In the genomic region with DNA sequence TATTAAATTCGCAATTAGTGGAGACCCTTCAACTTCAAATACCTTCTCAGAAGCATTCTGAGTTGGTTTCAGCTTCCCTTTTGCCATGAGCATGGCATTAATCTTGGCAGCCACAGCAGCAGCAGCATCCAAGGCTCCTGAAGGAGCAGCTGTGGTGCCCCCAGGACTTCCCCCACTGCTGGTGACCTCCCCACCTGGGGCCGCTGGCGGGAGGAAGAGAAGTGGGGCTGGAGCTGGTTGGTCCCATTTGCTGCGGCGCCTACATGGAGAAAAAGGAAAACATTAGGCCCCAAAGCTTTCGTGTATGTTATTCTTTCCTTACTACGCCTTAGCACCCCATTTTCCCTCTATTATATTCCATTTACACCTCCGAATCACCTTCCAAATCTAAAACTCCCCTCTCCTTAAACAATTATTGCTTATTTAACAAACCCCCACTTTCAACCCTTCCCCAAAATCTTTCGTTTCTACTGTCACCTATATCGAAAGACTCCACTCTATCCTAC, we compare ENCODE assay signal across 2 cellular contexts.
TF ChIP-seq lines count a peak whose summit lies in the region.

No MANE protein-coding gene starts in this region.

TF ChIP-seq in IMR-90, 13 proteins besides CTCF, POLR2A, EP300 and RAD21 (continued from another document):
- TF ChIP-seq SMC3 (IDR thresholded peaks at IDR 0.05; ENCODE audit: low read depth, low read length) (no peak), RFX5 (IDR thresholded peaks at IDR 0.05; ENCODE audit: low read depth, low read length) (no peak), MAFK (IDR thresholded peaks at IDR 0.05; ENCODE audit: low read depth, low read length) (no peak)

TF ChIP-seq in neural cell, 6 proteins besides CTCF, POLR2A, EP300 and RAD21:
- TF ChIP-seq, protein P1, sequence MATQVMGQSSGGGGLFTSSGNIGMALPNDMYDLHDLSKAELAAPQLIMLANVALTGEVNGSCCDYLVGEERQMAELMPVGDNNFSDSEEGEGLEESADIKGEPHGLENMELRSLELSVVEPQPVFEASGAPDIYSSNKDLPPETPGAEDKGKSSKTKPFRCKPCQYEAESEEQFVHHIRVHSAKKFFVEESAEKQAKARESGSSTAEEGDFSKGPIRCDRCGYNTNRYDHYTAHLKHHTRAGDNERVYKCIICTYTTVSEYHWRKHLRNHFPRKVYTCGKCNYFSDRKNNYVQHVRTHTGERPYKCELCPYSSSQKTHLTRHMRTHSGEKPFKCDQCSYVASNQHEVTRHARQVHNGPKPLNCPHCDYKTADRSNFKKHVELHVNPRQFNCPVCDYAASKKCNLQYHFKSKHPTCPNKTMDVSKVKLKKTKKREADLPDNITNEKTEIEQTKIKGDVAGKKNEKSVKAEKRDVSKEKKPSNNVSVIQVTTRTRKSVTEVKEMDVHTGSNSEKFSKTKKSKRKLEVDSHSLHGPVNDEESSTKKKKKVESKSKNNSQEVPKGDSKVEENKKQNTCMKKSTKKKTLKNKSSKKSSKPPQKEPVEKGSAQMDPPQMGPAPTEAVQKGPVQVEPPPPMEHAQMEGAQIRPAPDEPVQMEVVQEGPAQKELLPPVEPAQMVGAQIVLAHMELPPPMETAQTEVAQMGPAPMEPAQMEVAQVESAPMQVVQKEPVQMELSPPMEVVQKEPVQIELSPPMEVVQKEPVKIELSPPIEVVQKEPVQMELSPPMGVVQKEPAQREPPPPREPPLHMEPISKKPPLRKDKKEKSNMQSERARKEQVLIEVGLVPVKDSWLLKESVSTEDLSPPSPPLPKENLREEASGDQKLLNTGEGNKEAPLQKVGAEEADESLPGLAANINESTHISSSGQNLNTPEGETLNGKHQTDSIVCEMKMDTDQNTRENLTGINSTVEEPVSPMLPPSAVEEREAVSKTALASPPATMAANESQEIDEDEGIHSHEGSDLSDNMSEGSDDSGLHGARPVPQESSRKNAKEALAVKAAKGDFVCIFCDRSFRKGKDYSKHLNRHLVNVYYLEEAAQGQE (IDR thresholded peaks at IDR 0.05; ENCODE audit: borderline replicate concordance): no peak
- TF ChIP-seq MXI1 (conservative IDR thresholded peaks at IDR 0.05; ENCODE audit: poor library complexity, severe bottlenecking) (no peak), TAF1 (IDR thresholded peaks at IDR 0.05; ENCODE audit: low read depth) (no peak), POLR2AphosphoS5 (IDR thresholded peaks at IDR 0.05) (no peak), EZH2 (IDR thresholded peaks at IDR 0.05; ENCODE audit: borderline replicate concordance, insufficient read depth, low read length, poor library complexity, severe bottlenecking) (no peak), SMC3 (conservative IDR thresholded peaks at IDR 0.05; ENCODE audit: poor library complexity) (no peak)
TF ChIP-seq in neural cell: peak in this region for 0.
